Comparison of ENCODE assay signal across 1 cellular context in the genomic region with DNA sequence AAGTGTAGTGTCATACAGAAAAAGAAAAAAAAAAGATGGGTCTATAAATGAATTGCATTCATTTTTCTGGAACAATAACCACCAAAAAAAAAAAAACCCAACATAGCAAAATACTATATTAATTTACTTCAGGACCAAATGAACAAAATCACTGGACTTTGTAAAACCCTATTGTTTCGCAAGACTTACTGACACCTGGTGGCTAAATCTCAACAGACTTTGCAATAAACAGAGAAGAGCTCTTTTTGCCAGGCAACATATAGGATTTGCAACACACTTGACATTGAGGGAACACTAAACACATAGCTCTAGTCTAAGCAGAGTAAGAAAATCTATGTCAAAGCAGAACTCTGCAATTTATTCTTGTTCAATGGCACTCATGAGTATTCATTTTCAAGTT.
TF ChIP-seq lines count a peak whose summit lies in the region.

No MANE protein-coding gene starts in this region.

TF ChIP-seq in SK-N-SH treated with all-trans-retinoic acid at 6 μM for 48 hours, 23 proteins besides CTCF, POLR2A, EP300 and RAD21 (continued from another document):
- TF ChIP-seq, protein P1, sequence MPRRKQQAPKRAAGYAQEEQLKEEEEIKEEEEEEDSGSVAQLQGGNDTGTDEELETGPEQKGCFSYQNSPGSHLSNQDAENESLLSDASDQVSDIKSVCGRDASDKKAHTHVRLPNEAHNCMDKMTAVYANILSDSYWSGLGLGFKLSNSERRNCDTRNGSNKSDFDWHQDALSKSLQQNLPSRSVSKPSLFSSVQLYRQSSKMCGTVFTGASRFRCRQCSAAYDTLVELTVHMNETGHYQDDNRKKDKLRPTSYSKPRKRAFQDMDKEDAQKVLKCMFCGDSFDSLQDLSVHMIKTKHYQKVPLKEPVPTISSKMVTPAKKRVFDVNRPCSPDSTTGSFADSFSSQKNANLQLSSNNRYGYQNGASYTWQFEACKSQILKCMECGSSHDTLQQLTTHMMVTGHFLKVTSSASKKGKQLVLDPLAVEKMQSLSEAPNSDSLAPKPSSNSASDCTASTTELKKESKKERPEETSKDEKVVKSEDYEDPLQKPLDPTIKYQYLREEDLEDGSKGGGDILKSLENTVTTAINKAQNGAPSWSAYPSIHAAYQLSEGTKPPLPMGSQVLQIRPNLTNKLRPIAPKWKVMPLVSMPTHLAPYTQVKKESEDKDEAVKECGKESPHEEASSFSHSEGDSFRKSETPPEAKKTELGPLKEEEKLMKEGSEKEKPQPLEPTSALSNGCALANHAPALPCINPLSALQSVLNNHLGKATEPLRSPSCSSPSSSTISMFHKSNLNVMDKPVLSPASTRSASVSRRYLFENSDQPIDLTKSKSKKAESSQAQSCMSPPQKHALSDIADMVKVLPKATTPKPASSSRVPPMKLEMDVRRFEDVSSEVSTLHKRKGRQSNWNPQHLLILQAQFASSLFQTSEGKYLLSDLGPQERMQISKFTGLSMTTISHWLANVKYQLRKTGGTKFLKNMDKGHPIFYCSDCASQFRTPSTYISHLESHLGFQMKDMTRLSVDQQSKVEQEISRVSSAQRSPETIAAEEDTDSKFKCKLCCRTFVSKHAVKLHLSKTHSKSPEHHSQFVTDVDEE (CRISPR knock-in tag; IDR thresholded peaks at IDR 0.05), result no peak
